7 cellular contexts compared by ENCODE assay signal in genomic region chr7:5523712-5524561, GRCh38. TPM values are rescaled to one million over a fixed set of nuclear protein-coding genes. Genes with fewer than 3 reads are reported as not detected.
A peak's percentile ranks its signal among the peaks of the same experiment; 100 is the strongest.
DNase-seq lines count a peak whose midpoint lies in the region; ATAC-seq and TF ChIP-seq lines count a peak whose summit lies in the region.
"Not testable (repeated sequence)": the region's sequence is repeated elsewhere in the genome, so short reads cannot be mapped to it uniquely, and the experiment has no call there.

No MANE protein-coding gene starts in this region.

- H3K4me1 Mint-ChIP-seq in T-helper 1 cell treated with Interleukin-12 subunit alpha and Interleukin-12 subunit beta and Interleukin-4 antibody, amounts not matched to agents 30 μg/mL and 1 μg/mL, for 36 hours (ENCODE audit: low read depth): peaks cover 36% of the 10 kb centered on the region
- H3K4me1 Mint-ChIP-seq in osteocyte (ENCODE audit: unreplicated experiment): peaks cover 20% of the 10 kb centered on the region

- peak overlapping the region; percentile 48 for H3K4me3 Mint-ChIP-seq in T-helper 1 cell treated with Interleukin-12 subunit alpha and Interleukin-12 subunit beta and Interleukin-4 antibody, amounts not matched to agents 30 μg/mL and 1 μg/mL, for 36 hours
- H3K4me3 Mint-ChIP-seq in osteocyte (ENCODE audit: unreplicated experiment): not testable (repeated sequence)

- not testable (repeated sequence) for H3K27me3 Mint-ChIP-seq in T-helper 1 cell treated with Interleukin-12 subunit alpha and Interleukin-12 subunit beta and Interleukin-4 antibody, amounts not matched to agents 30 μg/mL and 1 μg/mL, for 36 hours (ENCODE audit: low read depth); osteocyte (ENCODE audit: unreplicated experiment)

- intact Hi-C loops in colonic mucosa (cut with DNase I); right cardiac atrium (cut with DNase I): not testable (repeated sequence)

- H3K27ac ChIP-seq in colonic mucosa: peak overlapping the region; percentile 12
- H3K27ac ChIP-seq in right cardiac atrium (ENCODE audit: low read length): not testable (repeated sequence)

- H3K36me3 ChIP-seq in colonic mucosa: peaks cover 18% of the 10 kb centered on the region

- TF ChIP-seq CTCF in colonic mucosa (IDR thresholded peaks at IDR 0.05); osteocyte (IDR thresholded peaks at IDR 0.05): not testable (repeated sequence)

- DNase-seq in ELF-1 (ENCODE audit: low read depth, low spot score) (peak; percentile 80), M059J (ENCODE audit: low read depth) (peak; percentile 70), right cardiac atrium (peak in 2 of 3 donors; percentile 33 to 50)
- DNase-seq in activated T-cell treated with anti-CD3 and anti-CD28 coated beads, Interleukin-2, amount 50 U/mL, for 48 hours: peak; percentile 59 to 65
- not testable (repeated sequence) for DNase-seq in colonic mucosa; osteocyte (ENCODE audit: extremely low spot score, unreplicated experiment)

- H3K36me3 Mint-ChIP-seq in T-helper 1 cell treated with Interleukin-12 subunit alpha and Interleukin-12 subunit beta and Interleukin-4 antibody, amounts not matched to agents 30 μg/mL and 1 μg/mL, for 36 hours (ENCODE audit: low read depth): peaks cover 47% of the 10 kb centered on the region
- H3K36me3 Mint-ChIP-seq in osteocyte (ENCODE audit: unreplicated experiment): peaks cover 30% of the 10 kb centered on the region

- ATAC-seq in right cardiac atrium: not testable (repeated sequence)

- H3K4me1 ChIP-seq in colonic mucosa; right cardiac atrium (ENCODE audit: control insufficient read depth, insufficient read depth, low read length): not testable (repeated sequence)

- H3K4me3 ChIP-seq in colonic mucosa; right cardiac atrium (ENCODE audit: low read length): not testable (repeated sequence)

- not testable (repeated sequence) for H3K9me3 Mint-ChIP-seq in T-helper 1 cell treated with Interleukin-12 subunit alpha and Interleukin-12 subunit beta and Interleukin-4 antibody, amounts not matched to agents 30 μg/mL and 1 μg/mL, for 36 hours; osteocyte (ENCODE audit: unreplicated experiment)

- not testable (repeated sequence) for H3K9me3 ChIP-seq in colonic mucosa; right cardiac atrium (ENCODE audit: control insufficient read depth, low read length)

- H3K27ac Mint-ChIP-seq in T-helper 1 cell treated with Interleukin-12 subunit alpha and Interleukin-12 subunit beta and Interleukin-4 antibody, amounts not matched to agents 30 μg/mL and 1 μg/mL, for 36 hours: peak overlapping the region; percentile 73
- peak overlapping the region; percentile 54 for H3K27ac Mint-ChIP-seq in osteocyte (ENCODE audit: unreplicated experiment)

- H3K27me3 ChIP-seq in colonic mucosa; right cardiac atrium (ENCODE audit: control insufficient read depth, insufficient read depth): not testable (repeated sequence)

- H3K9ac ChIP-seq in colonic mucosa (ENCODE audit: low read depth in 2 of 2, low read length in 2 of 2): not testable (repeated sequence)

- 83% methylated on average over 17 of the region's 17 CpGs for WGBS in right cardiac atrium

RNA-seq across cellular contexts. Expression of gene ACTB, which starts 6.5 kb away (rescaled TPM):
- 4,982 and 5,940 TPM in 2 replicates for total RNA-seq in M059J (2014; rRNA removed; shearing (Covaris generic))
- total RNA-seq in colonic mucosa (1,000 to 10,000 TPM; 4,879 to 5,787 TPM), right cardiac atrium (1,000 to 10,000 TPM in 1 of 4 donors, 100 to 1,000 TPM in 3; 532 to 1,379 (median 904) TPM), osteocyte (3,263 and 3,275 TPM in 2 replicates)
- polyA plus RNA-seq in right cardiac atrium: 1,110 TPM

RNA-seq across cellular contexts. Expression of gene FBXL18, which starts 10.3 kb away (rescaled TPM):
- 7.3 and 9.9 TPM in 2 replicates for total RNA-seq in M059J (2014; rRNA removed; shearing (Covaris generic))
- total RNA-seq in colonic mucosa (10 to 100 TPM in 1 of 2 donors, 1 to 10 TPM in 1; 6.2 to 12.7 TPM), right cardiac atrium (1 to 10 TPM; 5.3 to 6.4 (median 6.0) TPM), osteocyte (15.8 and 18.2 TPM in 2 replicates)
- polyA plus RNA-seq in right cardiac atrium: 2.7 TPM
